In genomic region chr21:41957991-41958766, GRCh38 we compare ENCODE assay signal across 8 cellular contexts. TPM values are rescaled to one million over a fixed set of nuclear protein-coding genes. Genes with fewer than 3 reads are reported as not detected.
DNase-seq lines count a peak whose midpoint lies in the region; ATAC-seq, FAIRE-seq and TF ChIP-seq lines count a peak whose summit lies in the region.

No MANE protein-coding gene starts in this region.

- H3K9me3 ChIP-seq in AG04450 (ENCODE audit: control insufficient read depth, insufficient read depth, low read length) (no peaks in the 10 kb centered on the region; the same call in 1 of the 2 replicates), MG63 (no peaks in the 10 kb centered on the region), upper lobe of left lung (no peaks in the 10 kb centered on the region)

- H3K36me3 ChIP-seq in MG63, result no peaks in the 10 kb centered on the region
- no peaks in the 10 kb centered on the region for H3K36me3 ChIP-seq in bronchial epithelial cell (ENCODE audit: control insufficient read depth, insufficient read depth, low read length)
- no peaks in the 10 kb centered on the region for H3K36me3 ChIP-seq in upper lobe of left lung

- no peaks in the 10 kb centered on the region for H3K9me3 Mint-ChIP-seq in activated CD8-positive, alpha-beta memory T cell treated with anti-CD3 and anti-CD28 coated beads, Interleukin-2, amount 10 ng/mL, durations not matched to agents 7 days and 5 days (ENCODE audit: low read depth)

- ATAC-seq in left lobe of liver (peak; percentile 34), upper lobe of left lung (ENCODE audit: low FRiP score in 2 of 2) (peak in 1 of 2 donors; percentile 49), GM18520 (IDR thresholded peaks at IDR 0.05; ENCODE audit: unreplicated experiment) (no peak)
- ATAC-seq in activated CD8-positive, alpha-beta memory T cell treated with anti-CD3 and anti-CD28 coated beads, Interleukin-2, amount 10 ng/mL, durations not matched to agents 7 days and 5 days, result no peak

- POLR2A ChIA-PET in AG04450 (lab: Yijun Ruan, JAX), result interaction anchor here (0.6 to 0.8 kb wide), 2 partner anchors 160 to 326 kb away, joined by 3 to 4 read pairs; no protein-coding TSS in a partner anchor

- no peak for FAIRE-seq in bronchial epithelial cell (lab: Jason Lieb, UNC)

- TF ChIP-seq CTCF in AG04450 (IDR thresholded peaks at IDR 0.05; ENCODE audit: low read depth, low read length), result peak; percentile 53
- TF ChIP-seq CTCF in bronchial epithelial cell (IDR thresholded peaks at IDR 0.05; ENCODE audit: insufficient read depth, low read length, severe bottlenecking), result peak; percentile 60
- TF ChIP-seq CTCF in upper lobe of left lung (IDR thresholded peaks at IDR 0.05), result peak in 4 of 6 experiments; percentile 11 to 44 (median 30)

- 52 to 54% methylated on average over 20 to 24 of the region's 24 CpGs for WGBS in upper lobe of left lung, 2 donors

- H3K4me1 Mint-ChIP-seq in activated CD8-positive, alpha-beta memory T cell treated with anti-CD3 and anti-CD28 coated beads, Interleukin-2, amount 10 ng/mL, durations not matched to agents 7 days and 5 days, result peaks cover 4% of the 10 kb centered on the region

- TF ChIP-seq EP300 in upper lobe of left lung (IDR thresholded peaks at IDR 0.05), result no peak

- H3K4me1 ChIP-seq in upper lobe of left lung, result peaks cover 6 to 30% (median 13%) of the 10 kb centered on the region in 4 donors

- H3K36me3 Mint-ChIP-seq in activated CD8-positive, alpha-beta memory T cell treated with anti-CD3 and anti-CD28 coated beads, Interleukin-2, amount 10 ng/mL, durations not matched to agents 7 days and 5 days, result no peaks in the 10 kb centered on the region

- CTCF ChIA-PET in AG04450 (lab: Charles Lee), result interaction anchor here (0.6 to 2.0 kb wide), 5 partner anchors 28 to 159 kb away, joined by 3 to 10 read pairs (median 3); no protein-coding TSS in a partner anchor
- CTCF ChIA-PET in activated CD8-positive, alpha-beta memory T cell treated with anti-CD3 and anti-CD28 coated beads, Interleukin-2, amount 10 ng/mL, durations not matched to agents 7 days and 5 days (lab: Charles Lee), result no interaction called here

- TF ChIP-seq POLR2A in upper lobe of left lung (IDR thresholded peaks at IDR 0.05), result no peak

- H3K27me3 ChIP-seq in AG04450 (ENCODE audit: control insufficient read depth, insufficient read depth, low read length) (no peaks in the 10 kb centered on the region), MG63 (no peaks in the 10 kb centered on the region), bronchial epithelial cell (ENCODE audit: control insufficient read depth, insufficient read depth, low read length) (no peaks in the 10 kb centered on the region), upper lobe of left lung (no peaks in the 10 kb centered on the region)

- H3K27ac Mint-ChIP-seq in activated CD8-positive, alpha-beta memory T cell treated with anti-CD3 and anti-CD28 coated beads, Interleukin-2, amount 10 ng/mL, durations not matched to agents 7 days and 5 days, result no peak overlapping the region

- H3K27me3 Mint-ChIP-seq in activated CD8-positive, alpha-beta memory T cell treated with anti-CD3 and anti-CD28 coated beads, Interleukin-2, amount 10 ng/mL, durations not matched to agents 7 days and 5 days, result peaks cover 41% of the 10 kb centered on the region

- peak; percentile 91 for DNase-seq in AG04450 (ENCODE audit: low read depth, low spot score)
- peak; percentile 92 for DNase-seq in MG63
- peak; percentile 74 for DNase-seq in bronchial epithelial cell (ENCODE audit: low read depth)
- peak; percentile 56 for DNase-seq in left lobe of liver (ENCODE audit: low spot score)
- DNase-seq in upper lobe of left lung, result peak in 1 of 2 donors; percentile 87
- DNase-seq in activated CD8-positive, alpha-beta memory T cell treated with anti-CD3 and anti-CD28 coated beads, Interleukin-2, amount 10 ng/mL, durations not matched to agents 7 days and 5 days, result no peak
- DNase-seq in activated gamma-delta T cell (lab: John Stamatoyannopoulos, UW), result no peak

- H3K27ac ChIP-seq in AG04450 (ENCODE audit: low read depth, low read length) (peak overlapping the region; percentile 94), upper lobe of left lung (peak overlapping the region in 3 of 4 donors; percentile 8 to 32 (median 26))

- no peak overlapping the region for H3K4me3 Mint-ChIP-seq in activated CD8-positive, alpha-beta memory T cell treated with anti-CD3 and anti-CD28 coated beads, Interleukin-2, amount 10 ng/mL, durations not matched to agents 7 days and 5 days

- H3K4me3 ChIP-seq in AG04450 (ENCODE audit: low read depth, low read length), result no peak overlapping the region
- no peak overlapping the region for H3K4me3 ChIP-seq in MG63
- no peak overlapping the region for H3K4me3 ChIP-seq in bronchial epithelial cell (ENCODE audit: low read depth, low read length)
- H3K4me3 ChIP-seq in upper lobe of left lung, result no peak overlapping the region

RNA-seq across cellular contexts. Expression of gene C2CD2, which starts 4.4 kb away (rescaled TPM):
- 25.3 and 25.4 TPM in 2 replicates for polyA plus RNA-seq in AG04450 (2011; rRNA removed)
- polyA minus RNA-seq in AG04450 (2011; rRNA and poly(A)+ RNA removed), result 68.6 and 87.4 TPM in 2 replicates
- total RNA-seq in MG63 (2014; rRNA removed; shearing (Covaris generic); ENCODE audit: low replicate concordance), result 9.7 and 13.8 TPM in 2 replicates
- total RNA-seq in bronchial epithelial cell (6.6 and 16.6 TPM in 2 replicates), left lobe of liver (10.5 TPM), upper lobe of left lung (10 to 100 TPM in 5 of 6 donors, 1 to 10 TPM in 1; 9.6 to 34.6 (median 22.0) TPM)
- 10 to 100 TPM in 1 of 2 experiments, 1 to 10 TPM in 1; 6.4 to 10.7 TPM for total RNA-seq in activated CD8-positive, alpha-beta memory T cell treated with anti-CD3 and anti-CD28 coated beads, Interleukin-2, amount 10 ng/mL, durations not matched to agents 7 days and 5 days

RNA-seq across cellular contexts. Expression of gene ZBTB21, which starts 52.0 kb away (rescaled TPM):
- 13.4 and 14.0 TPM in 2 replicates for polyA plus RNA-seq in AG04450 (2011; rRNA removed)
- 26.4 and 36.3 TPM in 2 replicates for polyA minus RNA-seq in AG04450 (2011; rRNA and poly(A)+ RNA removed)
- total RNA-seq in MG63 (2014; rRNA removed; shearing (Covaris generic); ENCODE audit: low replicate concordance), result 5.1 and 13.0 TPM in 2 replicates
- 6.6 and 12.5 TPM in 2 replicates for total RNA-seq in bronchial epithelial cell
- total RNA-seq in left lobe of liver, result 4.2 TPM
- 10 to 100 TPM; 12.4 to 28.3 (median 16.7) TPM for total RNA-seq in upper lobe of left lung
- total RNA-seq in activated CD8-positive, alpha-beta memory T cell treated with anti-CD3 and anti-CD28 coated beads, Interleukin-2, amount 10 ng/mL, durations not matched to agents 7 days and 5 days, result 10 to 100 TPM; 14.2 to 16.3 TPM

Comparison
In these comparisons a context has a peak if more than half of its experiments do, and no peak if none do; other contexts are left out.
1. DNase-seq: peak in AG04450 (single experiment), MG63 (single experiment), bronchial epithelial cell (single experiment) and left lobe of liver (single experiment); none in activated CD8-positive, alpha-beta memory T cell treated with anti-CD3 and anti-CD28 coated beads, Interleukin-2, amount 10 ng/mL, durations not matched to agents 7 days and 5 days (single experiment) and activated gamma-delta T cell (single experiment).
2. Peak in every context shown above with its lines, with median percentiles within 50 percentile points of each other: CTCF ChIP-seq.